Comparison of ENCODE assay signal across 11 cellular contexts in genomic region chr1:47703981-47704596, GRCh38.
DNase-seq lines count a peak whose midpoint lies in the region; ATAC-seq and TF ChIP-seq lines count a peak whose summit lies in the region.
"Had no signal": no experiment of that assay in that cellular context is flagged by ENCODE, and none has a peak within 500 bp of the region (broad histone marks: within the 10 kb centered on the region; RNA-seq: fewer than 3 reads in every experiment).

No MANE protein-coding gene starts in this region.

- H3K36me3 Mint-ChIP-seq in GM23338 (ENCODE audit: low read depth) = no peaks in the 10 kb centered on the region
- H3K36me3 Mint-ChIP-seq in stimulated activated effector memory CD8-positive, alpha-beta T cell treated with anti-CD3 and anti-CD28 coated beads, Interleukin-12 subunit alpha, Interleukin-12 subunit beta, amount 100 ng/mL, for 72 hours = no peaks in the 10 kb centered on the region

- peaks cover 32% of the 10 kb centered on the region for H3K27me3 Mint-ChIP-seq in GM23338 (ENCODE audit: insufficient read depth, low read depth, poor library complexity)

- H4K20me1 ChIP-seq in GM23338 (replicated peaks; ENCODE audit: insufficient read depth) (peaks cover 4% of the 10 kb centered on the region; the same call in 1 of the 2 replicates), SK-N-SH (ENCODE audit: insufficient read depth) (no peaks in the 10 kb centered on the region)

- no peak overlapping the region for H3K27ac Mint-ChIP-seq in GM23338
- H3K27ac Mint-ChIP-seq in stimulated activated effector memory CD8-positive, alpha-beta T cell treated with anti-CD3 and anti-CD28 coated beads, Interleukin-12 subunit alpha, Interleukin-12 subunit beta, amount 100 ng/mL, for 72 hours = no peak overlapping the region

- H3K4me3 ChIP-seq in AG10803 (ENCODE audit: low read length) (no peak overlapping the region), GM23338 (no peak overlapping the region), SK-N-SH (ENCODE audit: low read depth in 2 of 2, low read length in 1 of 2) (no peak overlapping the region)
- H3K4me3 ChIP-seq: pancreas had no signal

- H2AFZ ChIP-seq in GM23338 = no peak overlapping the region
- H2AFZ ChIP-seq in SK-N-SH (ENCODE audit: low read depth) = no peak overlapping the region

- peak; percentile 63 for TF ChIP-seq RAD21 in SK-N-SH (IDR thresholded peaks at IDR 0.05; ENCODE audit: low read length)

- TF ChIP-seq EP300 in SK-N-SH (IDR thresholded peaks at IDR 0.05; ENCODE audit: borderline replicate concordance in 1 of 2, low read depth in 1 of 2, low read length in 1 of 2) = no peak

- H3K4me2 ChIP-seq in GM23338 (no peak overlapping the region), SK-N-SH (no peak overlapping the region)

- peaks cover 47% of the 10 kb centered on the region for H3K27me3 ChIP-seq in GM23338 (ENCODE audit: insufficient read depth)
- H3K27me3 ChIP-seq in SK-N-SH (ENCODE audit: insufficient read depth) = peaks cover 26% of the 10 kb centered on the region

- H3K36me3 ChIP-seq in GM23338 (ENCODE audit: insufficient read depth) (no peaks in the 10 kb centered on the region), SK-N-SH (replicated peaks in 1 of 2; ENCODE audit: control insufficient read depth in 1 of 2, insufficient read depth in 2 of 2, low read length in 1 of 2) (no peaks in the 10 kb centered on the region)
- H3K36me3 ChIP-seq: pancreas had no signal

- CTCF ChIA-PET in SK-N-SH (lab: Yijun Ruan, JAX) = interaction anchor here (0.8 to 37.6 kb wide), 14 partner anchors 15 to 279 kb away, joined by 3 to 1422 read pairs (median 4); partner anchors contain the start of genes FOXD2 and FOXE3

- TF ChIP-seq CTCF in AG10803 (conservative IDR thresholded peaks at IDR 0.05; ENCODE audit: low read length) (peak; percentile 30), GM23338 (conservative IDR thresholded peaks at IDR 0.05; ENCODE audit: low read depth in 2 of 2) (peak; percentile 32 to 41; a peak in 3 of 4 replicates), SK-N-SH (IDR thresholded peaks at IDR 0.05) (peak; percentile 43)

- H3K9ac ChIP-seq in SK-N-SH = no peak overlapping the region

- H3K9me3 ChIP-seq in SK-N-SH = no peaks in the 10 kb centered on the region
- H3K9me3 ChIP-seq: pancreas had no signal

- no peak overlapping the region for H3K27ac ChIP-seq in GM23338 (ENCODE audit: low read depth)
- no peak overlapping the region for H3K27ac ChIP-seq in SK-N-SH (ENCODE audit: low read depth in 2 of 2, low read length in 1 of 2)
- H3K27ac ChIP-seq: pancreas had no signal

- no peaks in the 10 kb centered on the region for H3K9me2 ChIP-seq in GM23338 (ENCODE audit: insufficient read depth)
- H3K9me2 ChIP-seq in SK-N-SH = no peaks in the 10 kb centered on the region

- ATAC-seq in GM23338 = no peak
- no peak for ATAC-seq in stimulated activated effector memory CD8-positive, alpha-beta T cell treated with anti-CD3 and anti-CD28 coated beads, Interleukin-12 subunit alpha, Interleukin-12 subunit beta, amount 100 ng/mL, for 72 hours
- no peak for ATAC-seq in GM18520 (IDR thresholded peaks at IDR 0.05; ENCODE audit: unreplicated experiment)
- ATAC-seq: pancreas had no signal

- no peaks in the 10 kb centered on the region for H3K9me3 Mint-ChIP-seq in GM23338
- H3K9me3 Mint-ChIP-seq in stimulated activated effector memory CD8-positive, alpha-beta T cell treated with anti-CD3 and anti-CD28 coated beads, Interleukin-12 subunit alpha, Interleukin-12 subunit beta, amount 100 ng/mL, for 72 hours = no peaks in the 10 kb centered on the region

- peaks cover 4% of the 10 kb centered on the region for H3K4me1 Mint-ChIP-seq in GM23338
- H3K4me1 Mint-ChIP-seq in stimulated activated effector memory CD8-positive, alpha-beta T cell treated with anti-CD3 and anti-CD28 coated beads, Interleukin-12 subunit alpha, Interleukin-12 subunit beta, amount 100 ng/mL, for 72 hours = peaks cover 13% of the 10 kb centered on the region

- WGBS in SK-N-SH (ENCODE audit: low lambda C conversion rate) = 60% methylated on average over 8 of the region's 8 CpGs

- no peaks in the 10 kb centered on the region for H3K79me2 ChIP-seq in GM23338 (replicated peaks; ENCODE audit: insufficient read depth)
- no peaks in the 10 kb centered on the region for H3K79me2 ChIP-seq in SK-N-SH (ENCODE audit: insufficient read depth)

- DNase-seq in AG10803 (ENCODE audit: low read depth) (peak; percentile 83), GM23338 (ENCODE audit: low spot score) (no peak), SK-N-SH (no peak), hepatic stellate cell (ENCODE audit: low spot score) (peak; percentile 36), NOMO-1 treated with dmso at 0.1 percent for 144 hours (lab: John Stamatoyannopoulos, UW; ENCODE audit: unreplicated experiment) (no peak), CD1c-positive myeloid dendritic cell (ENCODE audit: extremely low spot score) (no peak)
- no peak for DNase-seq in stimulated activated effector memory CD8-positive, alpha-beta T cell treated with anti-CD3 and anti-CD28 coated beads, Interleukin-12 subunit alpha, Interleukin-12 subunit beta, amount 100 ng/mL, for 72 hours (ENCODE audit: low spot score in 2 of 2)
- DNase-seq: activated CD4-positive, alpha-beta T cell treated with anti-CD3 and anti-CD28 coated beads for 4 hours; amniotic stem cell; pancreas had no signal

- POLR2A ChIA-PET in SK-N-SH (lab: Yijun Ruan, JAX) = no interaction called here

- H3F3A ChIP-seq in GM23338 (replicated peaks; ENCODE audit: low read depth) (no peaks in the 10 kb centered on the region), SK-N-SH (replicated peaks; ENCODE audit: insufficient read depth) (no peaks in the 10 kb centered on the region)

- no peak overlapping the region for H3K4me3 Mint-ChIP-seq in GM23338
- H3K4me3 Mint-ChIP-seq in stimulated activated effector memory CD8-positive, alpha-beta T cell treated with anti-CD3 and anti-CD28 coated beads, Interleukin-12 subunit alpha, Interleukin-12 subunit beta, amount 100 ng/mL, for 72 hours = no peak overlapping the region

- H3K4me1 ChIP-seq in GM23338 (ENCODE audit: insufficient read depth) (peaks cover 3% of the 10 kb centered on the region; the same call in 1 of the 2 replicates), SK-N-SH (ENCODE audit: control insufficient read depth in 1 of 2, insufficient read depth in 2 of 2, low read depth in 1 of 2, low read length in 1 of 2) (peaks cover 0 to 11% of the 10 kb centered on the region in 2 experiments; a peak in 1 of 4 replicates)

TF ChIP-seq in GM23338, 12 proteins besides CTCF, POLR2A, EP300 and RAD21 (continues in another document):
- no peak for TF ChIP-seq STAT1 (IDR thresholded peaks at IDR 0.05; ENCODE audit: unreplicated experiment)
- no peak for TF ChIP-seq ZNF114 (CRISPR knock-in tag; IDR thresholded peaks at IDR 0.05)
- no peak for TF ChIP-seq CREB1 (CRISPR knock-in tag; IDR thresholded peaks at IDR 0.05; ENCODE audit: low read depth)
- no peak for TF ChIP-seq POLR2AphosphoS5 (IDR thresholded peaks at IDR 0.05; ENCODE audit: low read depth)
- no peak for TF ChIP-seq NANOG (IDR thresholded peaks at IDR 0.05; ENCODE audit: borderline replicate concordance)
- no peak for TF ChIP-seq ETS1 (IDR thresholded peaks at IDR 0.05)
- TF ChIP-seq EZH2 (IDR thresholded peaks at IDR 0.05; ENCODE audit: low read depth, unreplicated experiment) = no peak

TF ChIP-seq in SK-N-SH, 30 proteins besides CTCF, POLR2A, EP300 and RAD21:
- TF ChIP-seq RFX5 (IDR thresholded peaks at IDR 0.05; ENCODE audit: low read length) (no peak), ZBTB33 (IDR thresholded peaks at IDR 0.05; ENCODE audit: borderline replicate concordance, low read depth) (no peak), JUND (IDR thresholded peaks at IDR 0.05) (peak; percentile 37; the same call in 1 of the 2 replicates), MXI1 (IDR thresholded peaks at IDR 0.05; ENCODE audit: low read depth, low read length) (no peak), EZH2phosphoT487 (IDR thresholded peaks at IDR 0.05; ENCODE audit: borderline replicate concordance, low read depth) (no peak), ELF1 (IDR thresholded peaks at IDR 0.05) (no peak), FOXM1 (IDR thresholded peaks at IDR 0.05; ENCODE audit: low read depth) (no peak), GABPA (IDR thresholded peaks at IDR 0.05; ENCODE audit: low read depth) (no peak), SMC3 (IDR thresholded peaks at IDR 0.05; ENCODE audit: low read depth, low read length) (peak; percentile 12; the same call in 1 of the 2 replicates), RXRA (IDR thresholded peaks at IDR 0.05; ENCODE audit: borderline replicate concordance, low read depth) (no peak), RCOR1 (IDR thresholded peaks at IDR 0.05; ENCODE audit: low read length) (no peak), FOSL2 (IDR thresholded peaks at IDR 0.05; ENCODE audit: borderline replicate concordance, low read depth) (peak; percentile 72; the same call in 1 of the 2 replicates), YY1 (IDR thresholded peaks at IDR 0.05; ENCODE audit: low read depth) (no peak), GATA2 (CRISPR knock-in tag; IDR thresholded peaks at IDR 0.05) (no peak), TCF12 (IDR thresholded peaks at IDR 0.05) (peak; percentile 86), SIN3A (IDR thresholded peaks at IDR 0.05; ENCODE audit: borderline replicate concordance, low read depth, low read length) (no peak), POLR2AphosphoS5 (IDR thresholded peaks at IDR 0.05; ENCODE audit: low read depth, low read length) (no peak), MEF2A (IDR thresholded peaks at IDR 0.05; ENCODE audit: borderline replicate concordance, low read depth) (no peak), TAF1 (IDR thresholded peaks at IDR 0.05; ENCODE audit: borderline replicate concordance, low read depth, low read length) (no peak)

Comparison
In these comparisons a context has a peak if more than half of its experiments do, and no peak if none do; other contexts are left out.
1. DNase-seq: peak in AG10803 (single experiment) and hepatic stellate cell (single experiment); none in GM23338 (single experiment), SK-N-SH (single experiment), NOMO-1 treated with dmso at 0.1 percent for 144 hours (single experiment), stimulated activated effector memory CD8-positive, alpha-beta T cell treated with anti-CD3 and anti-CD28 coated beads, Interleukin-12 subunit alpha, Interleukin-12 subunit beta, amount 100 ng/mL, for 72 hours (0 of 2) and CD1c-positive myeloid dendritic cell (single experiment).
2. Peak in every context shown above with its lines, with median percentiles within 50 percentile points of each other: CTCF ChIP-seq.